ENCODE assay signal across 10 cellular contexts in genomic region chr1:186535388-186536133, GRCh38.
DNase-seq lines count a peak whose midpoint lies in the region; ATAC-seq and TF ChIP-seq lines count a peak whose summit lies in the region.
"Had no signal": no experiment of that assay in that cellular context is flagged by ENCODE, and none has a peak within 500 bp of the region (broad histone marks: within the 10 kb centered on the region; RNA-seq: fewer than 3 reads in every experiment).

No MANE protein-coding gene starts in this region.

- ATAC-seq in GM18868 (IDR thresholded peaks at IDR 0.05; ENCODE audit: unreplicated experiment) (peak; percentile 51), GM18861 (IDR thresholded peaks at IDR 0.05; ENCODE audit: unreplicated experiment) (no peak), GM18870 (IDR thresholded peaks at IDR 0.05; ENCODE audit: unreplicated experiment) (no peak)
- ATAC-seq: natural killer cell had no signal

- TF ChIP-seq CTCF in epithelial cell of esophagus (IDR thresholded peaks at IDR 0.05; ENCODE audit: insufficient read depth, low read depth, low read length, missing control alignments), result no peak

- no peak overlapping the region for H3K4me3 ChIP-seq in epithelial cell of esophagus (ENCODE audit: low read length)
- H3K4me3 ChIP-seq: heart left ventricle had no signal

- DNase-seq in NCI-H226 (peak; percentile 85), epithelial cell of esophagus (ENCODE audit: low read depth) (peak; percentile 89), renal cortical epithelial cell (ENCODE audit: low read depth) (peak; percentile 83), cerebellum (ENCODE audit: low spot score) (no peak)
- DNase-seq: activated CD4-positive, CD25-positive, alpha-beta regulatory T cell; heart left ventricle; natural killer cell had no signal
